2 cellular contexts compared by ENCODE assay signal in the genomic region with DNA sequence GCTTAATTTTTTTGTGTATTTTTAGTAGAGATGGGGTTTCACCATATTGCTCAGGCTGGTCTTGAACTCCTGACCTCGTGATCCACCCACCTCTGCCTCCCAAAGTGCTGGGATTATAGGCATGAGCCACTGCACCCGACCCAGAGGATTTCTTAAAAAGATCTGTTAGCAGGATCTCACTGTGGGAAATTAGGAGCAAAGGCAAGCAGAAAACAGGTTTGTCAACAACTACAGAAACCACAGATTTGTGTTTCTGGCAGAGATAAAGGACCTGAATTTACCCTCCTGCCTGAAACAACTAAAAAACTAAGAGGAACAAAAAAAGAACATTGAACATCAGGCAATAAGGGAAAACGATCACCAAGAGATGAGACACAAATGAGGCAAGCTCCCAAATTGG. TPM values are rescaled to one million over a fixed set of nuclear protein-coding genes. Genes with fewer than 3 reads are reported as not detected.
"Had no signal": no experiment of that assay in that cellular context is flagged by ENCODE, and none has a peak within 500 bp of the region (broad histone marks: within the 10 kb centered on the region; RNA-seq: fewer than 3 reads in every experiment).

No MANE protein-coding gene starts in this region.

RNA-seq across cellular contexts. Expression of a gene that starts 1.9 kb away (rescaled TPM):
- total RNA-seq: natural killer cell, thoracic aorta had no signal
